In genomic region chr17:2247005-2247404, GRCh38 we compare ENCODE assay signal across 23 cellular contexts. TPM values are rescaled to one million over a fixed set of nuclear protein-coding genes. Genes with fewer than 3 reads are reported as not detected.
A peak's percentile ranks its signal among the peaks of the same experiment; 100 is the strongest.
DNase-seq lines count a peak whose midpoint lies in the region; ATAC-seq and TF ChIP-seq lines count a peak whose summit lies in the region.
"Had no signal": no experiment of that assay in that cellular context is flagged by ENCODE, and none has a peak within 500 bp of the region (broad histone marks: within the 10 kb centered on the region; RNA-seq: fewer than 3 reads in every experiment).

No MANE protein-coding gene starts in this region.

- H3K4me3 Mint-ChIP-seq in activated T-cell treated with anti-CD3 and anti-CD28 coated beads, Interleukin-2, amount 50 U/mL, for 24 hours = no peak overlapping the region
- H3K4me3 Mint-ChIP-seq in activated T-cell treated with anti-CD3 and anti-CD28 coated beads, Interleukin-2, amount 50 U/mL, for 72 hours = no peak overlapping the region
- no peak overlapping the region for H3K4me3 Mint-ChIP-seq in CD4-positive, alpha-beta T cell
- no peak overlapping the region for H3K4me3 Mint-ChIP-seq in T-helper 17 cell
- H3K4me3 Mint-ChIP-seq: GM23338 had no signal

- no peak overlapping the region for H2BK15ac ChIP-seq in mesenchymal stem cell (ENCODE audit: low read depth, poor library complexity, severe bottlenecking)

- no peak overlapping the region for H3K9ac ChIP-seq in mesenchymal stem cell (ENCODE audit: low read length)

- no peak for TF ChIP-seq POLR2A in breast epithelium (IDR thresholded peaks at IDR 0.05)

- WGBS in mesenchymal stem cell = 96% methylated on average over 4 of the region's 4 CpGs

- H2AK5ac ChIP-seq in mesenchymal stem cell (ENCODE audit: low read length, severe bottlenecking) = no peak overlapping the region

- no peak overlapping the region for H3K4me3 ChIP-seq in mesenchymal stem cell (ENCODE audit: insufficient read depth in 1 of 2, low read depth in 1 of 2, low read length in 2 of 2)
- H3K4me3 ChIP-seq in breast epithelium = no peak overlapping the region
- H3K4me3 ChIP-seq: GM23338 had no signal

- H3K4ac ChIP-seq in mesenchymal stem cell (ENCODE audit: low read depth in 1 of 2, low read length in 2 of 2) = no peak overlapping the region

- peaks cover 69% of the 10 kb centered on the region for H3K36me3 Mint-ChIP-seq in activated T-cell treated with anti-CD3 and anti-CD28 coated beads, Interleukin-2, amount 50 U/mL, for 24 hours (ENCODE audit: low read depth)
- H3K36me3 Mint-ChIP-seq in activated T-cell treated with anti-CD3 and anti-CD28 coated beads, Interleukin-2, amount 50 U/mL, for 72 hours (ENCODE audit: insufficient read depth in 2 of 2) = peaks cover 15 to 29% of the 10 kb centered on the region in 2 donors
- H3K36me3 Mint-ChIP-seq in CD4-positive, alpha-beta T cell (ENCODE audit: low read depth) = peaks cover 73% of the 10 kb centered on the region
- H3K36me3 Mint-ChIP-seq in T-helper 17 cell (ENCODE audit: low read depth) = peaks cover 10% of the 10 kb centered on the region

- no peaks in the 10 kb centered on the region for H3K9me3 Mint-ChIP-seq in activated T-cell treated with anti-CD3 and anti-CD28 coated beads, Interleukin-2, amount 50 U/mL, for 24 hours
- H3K9me3 Mint-ChIP-seq in activated T-cell treated with anti-CD3 and anti-CD28 coated beads, Interleukin-2, amount 50 U/mL, for 72 hours = no peaks in the 10 kb centered on the region
- H3K9me3 Mint-ChIP-seq in CD4-positive, alpha-beta T cell = no peaks in the 10 kb centered on the region
- H3K9me3 Mint-ChIP-seq: GM23338 had no signal

- no peak overlapping the region for H4K8ac ChIP-seq in mesenchymal stem cell (ENCODE audit: low read length)

- no peak overlapping the region for H3K27ac ChIP-seq in CD4-positive, alpha-beta T cell (ENCODE audit: low read depth, low read length)
- H3K27ac ChIP-seq in mesenchymal stem cell (ENCODE audit: low read length, poor library complexity, severe bottlenecking) (no peak overlapping the region), breast epithelium (no peak overlapping the region)
- H3K27ac ChIP-seq: RWPE1 had no signal

- H3K9me3 ChIP-seq in CD4-positive, alpha-beta T cell (ENCODE audit: control insufficient read depth, low read length) = no peaks in the 10 kb centered on the region
- no peaks in the 10 kb centered on the region for H3K9me3 ChIP-seq in T-helper 17 cell (ENCODE audit: control insufficient read depth, low read length, poor library complexity, severe bottlenecking)
- H3K9me3 ChIP-seq in mesenchymal stem cell (ENCODE audit: control insufficient read depth, low read length) = no peaks in the 10 kb centered on the region
- H3K9me3 ChIP-seq in breast epithelium = no peaks in the 10 kb centered on the region
- H3K9me3 ChIP-seq: BE2C, Caco-2 had no signal

- no peak overlapping the region for H4K91ac ChIP-seq in mesenchymal stem cell (ENCODE audit: low read length)

- peaks cover 16 to 39% of the 10 kb centered on the region in 2 experiments for H3K36me3 ChIP-seq in mesenchymal stem cell (ENCODE audit: control insufficient read depth in 1 of 2, insufficient read depth in 2 of 2, low read depth in 1 of 2, low read length in 2 of 2)
- no peaks in the 10 kb centered on the region for H3K36me3 ChIP-seq in breast epithelium
- H3K36me3 ChIP-seq: BE2C had no signal

- no peak overlapping the region for H2AFZ ChIP-seq in mesenchymal stem cell (ENCODE audit: low read depth, low read length)
- H2AFZ ChIP-seq: GM23338 had no signal

- no peak overlapping the region for H3K18ac ChIP-seq in mesenchymal stem cell (ENCODE audit: low read depth in 1 of 2, low read length in 2 of 2)

- peaks cover 36% of the 10 kb centered on the region for H3K79me1 ChIP-seq in mesenchymal stem cell (replicated peaks; ENCODE audit: low read length, poor library complexity, severe bottlenecking)

- H3K14ac ChIP-seq in mesenchymal stem cell (ENCODE audit: low read length in 2 of 2) = no peak overlapping the region

- no peaks in the 10 kb centered on the region for H3K27me3 Mint-ChIP-seq in activated T-cell treated with anti-CD3 and anti-CD28 coated beads, Interleukin-2, amount 50 U/mL, for 24 hours
- no peaks in the 10 kb centered on the region for H3K27me3 Mint-ChIP-seq in activated T-cell treated with anti-CD3 and anti-CD28 coated beads, Interleukin-2, amount 50 U/mL, for 72 hours (ENCODE audit: low read depth)
- no peaks in the 10 kb centered on the region for H3K27me3 Mint-ChIP-seq in CD4-positive, alpha-beta T cell
- H3K27me3 Mint-ChIP-seq in T-helper 17 cell = no peaks in the 10 kb centered on the region

- DNase-seq in activated T-cell treated with anti-CD3 and anti-CD28 coated beads, Interleukin-2, amount 50 U/mL, for 24 hours = no peak
- no peak for DNase-seq in activated T-cell treated with anti-CD3 and anti-CD28 coated beads, Interleukin-2, amount 50 U/mL, for 72 hours
- DNase-seq in CD4-positive, alpha-beta T cell = no peak
- DNase-seq in T-helper 17 cell = no peak
- DNase-seq in mesenchymal stem cell = peak; percentile 40
- DNase-seq in breast epithelium (ENCODE audit: low spot score in 2 of 2) = no peak
- no peak for DNase-seq in omental fat pad (ENCODE audit: low spot score)
- DNase-seq: BE2C; Caco-2; DMS 273 treated with DMSO at 0.1 percent for 48 hours; HCEC 1CT; Karpas-422; MV-4-11; NCI-H1105 treated with DMSO at 0.1 percent for 48 hours; NCI-H2029 treated with DMSO at 0.1 percent for 48 hours; NCI-H345; NCI-H524; NCI-H774; NK-92 treated with Interleukin-12 subunit alpha and Interleukin-12 subunit beta, amount 100 ng/mL, for 24 hours; SHP77 treated with DMSO at 0.1 percent for 48 hours had no signal

- CTCF ChIA-PET in CD4-positive, alpha-beta T cell (lab: Charles Lee) = interaction anchor here (1.2 to 4.4 kb wide), 2 partner anchors 12 to 191 kb away, joined by 3 to 83 read pairs; partner anchors contain the start of gene HIC1

- no peak for ATAC-seq in activated T-cell treated with anti-CD3 and anti-CD28 coated beads, Interleukin-2, amount 50 U/mL, for 72 hours (replicated peaks in 1 of 2)
- ATAC-seq in CD4-positive, alpha-beta T cell (ENCODE audit: poor library complexity) = no peak
- ATAC-seq in T-helper 17 cell (no peak), omental fat pad (ENCODE audit: low FRiP score) (no peak), HG03457 (IDR thresholded peaks at IDR 0.05; ENCODE audit: unreplicated experiment) (no peak)
- ATAC-seq: GM23338 had no signal

- no peaks in the 10 kb centered on the region for H3K27me3 ChIP-seq in CD4-positive, alpha-beta T cell (ENCODE audit: control insufficient read depth, insufficient read depth, low read length)
- H3K27me3 ChIP-seq in mesenchymal stem cell (ENCODE audit: control insufficient read depth in 1 of 2, insufficient read depth in 1 of 2, low read length in 2 of 2) (no peaks in the 10 kb centered on the region), breast epithelium (no peaks in the 10 kb centered on the region)
- H3K27me3 ChIP-seq: BE2C had no signal

- no peak for TF ChIP-seq CTCF in CD4-positive, alpha-beta T cell (IDR thresholded peaks at IDR 0.05)
- TF ChIP-seq CTCF in breast epithelium (IDR thresholded peaks at IDR 0.05) (no peak), omental fat pad (IDR thresholded peaks at IDR 0.05) (no peak)

- H3K23ac ChIP-seq in mesenchymal stem cell (ENCODE audit: low read length in 2 of 2) = no peak overlapping the region

- POLR2A ChIA-PET in CD4-positive, alpha-beta T cell (lab: Charles Lee) = interaction anchor here (2.9 kb wide), 2 partner anchors 13 to 190 kb away, joined by 16 to 61 read pairs; partner anchors contain the start of gene HIC1

- H3K4me1 Mint-ChIP-seq in activated T-cell treated with anti-CD3 and anti-CD28 coated beads, Interleukin-2, amount 50 U/mL, for 24 hours (ENCODE audit: low read depth) = peaks cover 60% of the 10 kb centered on the region
- H3K4me1 Mint-ChIP-seq in activated T-cell treated with anti-CD3 and anti-CD28 coated beads, Interleukin-2, amount 50 U/mL, for 72 hours (ENCODE audit: low read depth) = peaks cover 82% of the 10 kb centered on the region
- peaks cover 45% of the 10 kb centered on the region for H3K4me1 Mint-ChIP-seq in CD4-positive, alpha-beta T cell (ENCODE audit: low read depth)
- peaks cover 7% of the 10 kb centered on the region for H3K4me1 Mint-ChIP-seq in T-helper 17 cell
- H3K4me1 Mint-ChIP-seq: GM23338 had no signal

- no peak overlapping the region for H3K4me2 ChIP-seq in mesenchymal stem cell (ENCODE audit: low read length, poor library complexity, severe bottlenecking)
- H3K4me2 ChIP-seq: GM23338 had no signal

- no peak overlapping the region for H2BK12ac ChIP-seq in mesenchymal stem cell (ENCODE audit: low read length in 2 of 2)

- intact Hi-C loops in CD4-positive, alpha-beta T cell (cut with DNase I, micrococcal nuclease) = loop anchor here (2.0 to 10.0 kb wide), 3 partner anchors 16 to 365 kb away; no protein-coding TSS in a partner anchor
- intact Hi-C loops in breast epithelium (cut with DNase I; ENCODE audit: low total_unique reads) = no loop called here

- no peak overlapping the region for H2BK5ac ChIP-seq in mesenchymal stem cell (ENCODE audit: low read depth, low read length, poor library complexity, severe bottlenecking)

- peak overlapping the region; percentile 47 for H3K27ac Mint-ChIP-seq in activated T-cell treated with anti-CD3 and anti-CD28 coated beads, Interleukin-2, amount 50 U/mL, for 24 hours
- H3K27ac Mint-ChIP-seq in activated T-cell treated with anti-CD3 and anti-CD28 coated beads, Interleukin-2, amount 50 U/mL, for 72 hours = no peak overlapping the region
- peak overlapping the region; percentile 33 for H3K27ac Mint-ChIP-seq in CD4-positive, alpha-beta T cell
- H3K27ac Mint-ChIP-seq in T-helper 17 cell = peak overlapping the region; percentile 43
- H3K27ac Mint-ChIP-seq: GM23338 had no signal

- no peak overlapping the region for H2BK120ac ChIP-seq in mesenchymal stem cell (ENCODE audit: low read depth, low read length)

- H3K4me1 ChIP-seq in mesenchymal stem cell (ENCODE audit: control insufficient read depth, insufficient read depth, low read depth, low read length) (peaks cover 2% of the 10 kb centered on the region), breast epithelium (no peaks in the 10 kb centered on the region)
- H3K4me1 ChIP-seq: BE2C, Caco-2 had no signal

RNA-seq across cellular contexts. Expression of gene SMG6, which starts 56.6 kb away (rescaled TPM):
- total RNA-seq in activated T-cell treated with anti-CD3 and anti-CD28 coated beads, Interleukin-2, amount 50 U/mL, for 72 hours = 10 to 100 TPM; 47.3 to 54.1 TPM
- 10 to 100 TPM; 39.3 to 39.7 TPM for total RNA-seq in CD4-positive, alpha-beta T cell
- 10 to 100 TPM; 48.3 to 51.6 TPM for total RNA-seq in T-helper 17 cell
- 25.3 TPM for polyA plus RNA-seq in mesenchymal stem cell (2013, experiment 1 of 2)
- polyA plus RNA-seq in mesenchymal stem cell (2013, experiment 2 of 2) = 25.6 TPM
- 10 to 100 TPM; 24.9 to 29.3 (median 29.0) TPM for total RNA-seq in breast epithelium
- total RNA-seq in omental fat pad = 10 to 100 TPM; 19.1 to 36.1 (median 25.1) TPM

RNA-seq across cellular contexts. Expression of gene SRR, which starts 56.7 kb away (rescaled TPM):
- total RNA-seq in activated T-cell treated with anti-CD3 and anti-CD28 coated beads, Interleukin-2, amount 50 U/mL, for 72 hours = 10 to 100 TPM; 20.9 to 26.8 TPM
- 1 to 10 TPM; 2.5 to 2.8 TPM for total RNA-seq in CD4-positive, alpha-beta T cell
- 1 to 10 TPM; 3.4 to 3.9 TPM for total RNA-seq in T-helper 17 cell
- 12.2 TPM for polyA plus RNA-seq in mesenchymal stem cell (2013, experiment 1 of 2)
- 10.6 TPM for polyA plus RNA-seq in mesenchymal stem cell (2013, experiment 2 of 2)
- total RNA-seq in breast epithelium = 10 to 100 TPM in 2 of 3 donors, 1 to 10 TPM in 1; 9.7 to 13.3 (median 10.2) TPM
- total RNA-seq in omental fat pad = 10 to 100 TPM in 1 of 4 donors, 1 to 10 TPM in 3; 5.0 to 14.9 (median 7.2) TPM
